1 cellular context compared by ENCODE assay signal in genomic region chr9:5493597-5494511, GRCh38.
A peak's percentile ranks its signal among the peaks of the same experiment; 100 is the strongest.
TF ChIP-seq lines count a peak whose summit lies in the region.

No MANE protein-coding gene starts in this region.

TF ChIP-seq in endothelial cell of umbilical vein, 7 proteins besides CTCF, POLR2A, EP300 and RAD21:
- no peak for TF ChIP-seq GATA2 (IDR thresholded peaks at IDR 0.05; ENCODE audit: insufficient read depth, insufficient read length, low read depth, low read length)
- no peak for TF ChIP-seq MYC (IDR thresholded peaks at IDR 0.05; ENCODE audit: low read depth, low read length)
- TF ChIP-seq MAX (IDR thresholded peaks at IDR 0.05; ENCODE audit: insufficient read depth, insufficient read length) = no peak
- peak; percentile 70 for TF ChIP-seq JUN (IDR thresholded peaks at IDR 0.05; ENCODE audit: borderline replicate concordance, insufficient read depth, insufficient read length, low read depth)
- peak; percentile 54 for TF ChIP-seq FOS (IDR thresholded peaks at IDR 0.05; ENCODE audit: borderline replicate concordance, insufficient read depth, low read length)
- no peak for TF ChIP-seq EZH2 (IDR thresholded peaks at IDR 0.05; ENCODE audit: borderline replicate concordance, low read depth, low read length, severe bottlenecking)
- no peak for TF ChIP-seq POLR2AphosphoS5 (IDR thresholded peaks at IDR 0.05; ENCODE audit: insufficient read depth, low read depth, low read length)
